1 cellular context compared by ENCODE assay signal in genomic region chr12:110079477-110080400, GRCh38.
TF ChIP-seq lines count a peak whose summit lies in the region.

No MANE protein-coding gene starts in this region.

TF ChIP-seq in K562, 482 proteins besides CTCF, POLR2A, EP300 and RAD21 (continued from another document and continues in another):
- TF ChIP-seq RNF219 (CRISPR knock-in tag; IDR thresholded peaks at IDR 0.05) (0 out of 2 replicates have a peak, but pooled peaks have one; percentile 3), KHSRP (IDR thresholded peaks at IDR 0.05) (no peak), SAFB (IDR thresholded peaks at IDR 0.05; ENCODE audit: borderline replicate concordance, low read depth, low read length) (no peak), ZNF274 (IDR thresholded peaks at IDR 0.05; ENCODE audit: borderline replicate concordance, low read depth, low read length) (no peak), ZKSCAN1 (IDR thresholded peaks at IDR 0.05; ENCODE audit: low read depth, low read length) (no peak), RBBP5 (IDR thresholded peaks at IDR 0.05; ENCODE audit: borderline replicate concordance, insufficient read depth, low read length, poor library complexity, severe bottlenecking) (no peak), NR1H2 (CRISPR knock-in tag; IDR thresholded peaks at IDR 0.05) (no peak), SP2 (IDR thresholded peaks at IDR 0.05; ENCODE audit: extremely low read depth, low read depth, low read length, poor library complexity, severe bottlenecking) (no peak), NR2C1 (IDR thresholded peaks at IDR 0.05) (no peak; the same call in 1 of the 2 replicates), NR2C1 (tag; IDR thresholded peaks at IDR 0.05) (peak; percentile 77), LARP7 (IDR thresholded peaks at IDR 0.05) (no peak), PHTF2 (CRISPR knock-in tag; IDR thresholded peaks at IDR 0.05) (no peak), SMAD3 (CRISPR knock-in tag; conservative IDR thresholded peaks at IDR 0.05) (no peak), ZNF41 (CRISPR knock-in tag; conservative IDR thresholded peaks at IDR 0.05) (peak; percentile 65; the same call in 1 of the 2 replicates), KDM5B (IDR thresholded peaks at IDR 0.05; ENCODE audit: insufficient replicate concordance, low read depth, low read length) (no peak), ZSCAN29 (IDR thresholded peaks at IDR 0.05) (no peak), CHD2 (IDR thresholded peaks at IDR 0.05; ENCODE audit: low read depth, low read length) (peak; percentile 44; the same call in 1 of the 2 replicates), TSC22D4 (tag; IDR thresholded peaks at IDR 0.05) (no peak), FOSL1 (tag; conservative IDR thresholded peaks at IDR 0.05) (peak; percentile 40), NCOA1 (IDR thresholded peaks at IDR 0.05; ENCODE audit: low read depth) (no peak), ZZZ3 (IDR thresholded peaks at IDR 0.05) (no peak), TFE3 (CRISPR knock-in tag; IDR thresholded peaks at IDR 0.05) (no peak), ZNF780A (CRISPR knock-in tag; IDR thresholded peaks at IDR 0.05) (no peak), PBX2 (CRISPR knock-in tag; IDR thresholded peaks at IDR 0.05; ENCODE audit: low read depth) (no peak), PBX2 (tag; conservative IDR thresholded peaks at IDR 0.05; ENCODE audit: low read depth) (0 out of 2 replicates have a peak, but pooled peaks have one; percentile 41), CBX1 (IDR thresholded peaks at IDR 0.05; ENCODE audit: low read depth) (no peak), CBX8 (IDR thresholded peaks at IDR 0.05; ENCODE audit: borderline replicate concordance, extremely low read depth, low read depth, low read length, poor library complexity, severe bottlenecking) (no peak), TEAD2 (tag; IDR thresholded peaks at IDR 0.05) (0 out of 2 replicates have a peak, but pooled peaks have one; percentile 50), SIRT6 (IDR thresholded peaks at IDR 0.05; ENCODE audit: low read depth, low read length) (no peak), FOXP1 (CRISPR knock-in tag; IDR thresholded peaks at IDR 0.05) (no peak; the same call in 1 of the 2 replicates), JUNB (CRISPR knock-in tag; conservative IDR thresholded peaks at IDR 0.05) (no peak), PHF20 (IDR thresholded peaks at IDR 0.05; ENCODE audit: partially characterized antibody) (peak; percentile 70), ZNF586 (CRISPR knock-in tag; conservative IDR thresholded peaks at IDR 0.05) (no peak), PRPF4 (IDR thresholded peaks at IDR 0.05; ENCODE audit: insufficient read depth, low read depth, low read length, poor library complexity, severe bottlenecking) (no peak), ARID2 (IDR thresholded peaks at IDR 0.05) (no peak), RUNX1 (IDR thresholded peaks at IDR 0.05; ENCODE audit: low read depth) (no peak), ZNF584 (CRISPR knock-in tag; IDR thresholded peaks at IDR 0.05; ENCODE audit: low read depth) (peak; percentile 98), FOXA1 (IDR thresholded peaks at IDR 0.05; ENCODE audit: borderline replicate concordance) (no peak), MEIS2 (IDR thresholded peaks at IDR 0.05; ENCODE audit: partially characterized antibody) (no peak)
- TF ChIP-seq, protein P1, sequence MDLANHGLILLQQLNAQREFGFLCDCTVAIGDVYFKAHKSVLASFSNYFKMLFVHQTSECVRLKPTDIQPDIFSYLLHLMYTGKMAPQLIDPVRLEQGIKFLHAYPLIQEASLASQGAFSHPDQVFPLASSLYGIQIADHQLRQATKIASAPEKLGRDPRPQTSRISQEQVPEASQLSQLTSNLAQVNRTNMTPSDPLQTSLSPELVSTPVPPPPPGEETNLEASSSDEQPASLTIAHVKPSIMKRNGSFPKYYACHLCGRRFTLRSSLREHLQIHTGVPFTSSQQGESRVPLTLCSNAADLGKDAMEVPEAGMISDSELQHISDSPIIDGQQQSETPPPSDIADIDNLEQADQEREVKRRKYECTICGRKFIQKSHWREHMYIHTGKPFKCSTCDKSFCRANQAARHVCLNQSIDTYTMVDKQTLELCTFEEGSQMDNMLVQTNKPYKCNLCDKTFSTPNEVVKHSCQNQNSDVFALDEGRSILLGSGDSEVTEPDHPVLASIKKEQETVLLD (IDR thresholded peaks at IDR 0.05): no peak
- TF ChIP-seq, protein P2, sequence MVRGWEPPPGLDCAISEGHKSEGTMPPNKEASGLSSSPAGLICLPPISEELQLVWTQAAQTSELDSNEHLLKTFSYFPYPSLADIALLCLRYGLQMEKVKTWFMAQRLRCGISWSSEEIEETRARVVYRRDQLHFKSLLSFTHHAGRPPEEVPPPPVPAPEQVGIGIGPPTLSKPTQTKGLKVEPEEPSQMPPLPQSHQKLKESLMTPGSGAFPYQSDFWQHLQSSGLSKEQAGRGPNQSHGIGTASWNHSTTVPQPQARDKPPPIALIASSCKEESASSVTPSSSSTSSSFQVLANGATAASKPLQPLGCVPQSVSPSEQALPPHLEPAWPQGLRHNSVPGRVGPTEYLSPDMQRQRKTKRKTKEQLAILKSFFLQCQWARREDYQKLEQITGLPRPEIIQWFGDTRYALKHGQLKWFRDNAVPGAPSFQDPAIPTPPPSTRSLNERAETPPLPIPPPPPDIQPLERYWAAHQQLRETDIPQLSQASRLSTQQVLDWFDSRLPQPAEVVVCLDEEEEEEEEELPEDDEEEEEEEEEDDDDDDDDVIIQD (CRISPR knock-in tag; IDR thresholded peaks at IDR 0.05): peak; percentile 81; the same call in 1 of the 2 replicates
- TF ChIP-seq, protein P3, sequence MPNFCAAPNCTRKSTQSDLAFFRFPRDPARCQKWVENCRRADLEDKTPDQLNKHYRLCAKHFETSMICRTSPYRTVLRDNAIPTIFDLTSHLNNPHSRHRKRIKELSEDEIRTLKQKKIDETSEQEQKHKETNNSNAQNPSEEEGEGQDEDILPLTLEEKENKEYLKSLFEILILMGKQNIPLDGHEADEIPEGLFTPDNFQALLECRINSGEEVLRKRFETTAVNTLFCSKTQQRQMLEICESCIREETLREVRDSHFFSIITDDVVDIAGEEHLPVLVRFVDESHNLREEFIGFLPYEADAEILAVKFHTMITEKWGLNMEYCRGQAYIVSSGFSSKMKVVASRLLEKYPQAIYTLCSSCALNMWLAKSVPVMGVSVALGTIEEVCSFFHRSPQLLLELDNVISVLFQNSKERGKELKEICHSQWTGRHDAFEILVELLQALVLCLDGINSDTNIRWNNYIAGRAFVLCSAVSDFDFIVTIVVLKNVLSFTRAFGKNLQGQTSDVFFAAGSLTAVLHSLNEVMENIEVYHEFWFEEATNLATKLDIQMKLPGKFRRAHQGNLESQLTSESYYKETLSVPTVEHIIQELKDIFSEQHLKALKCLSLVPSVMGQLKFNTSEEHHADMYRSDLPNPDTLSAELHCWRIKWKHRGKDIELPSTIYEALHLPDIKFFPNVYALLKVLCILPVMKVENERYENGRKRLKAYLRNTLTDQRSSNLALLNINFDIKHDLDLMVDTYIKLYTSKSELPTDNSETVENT (CRISPR knock-in tag; IDR thresholded peaks at IDR 0.05): no peak
- TF ChIP-seq, protein P4, sequence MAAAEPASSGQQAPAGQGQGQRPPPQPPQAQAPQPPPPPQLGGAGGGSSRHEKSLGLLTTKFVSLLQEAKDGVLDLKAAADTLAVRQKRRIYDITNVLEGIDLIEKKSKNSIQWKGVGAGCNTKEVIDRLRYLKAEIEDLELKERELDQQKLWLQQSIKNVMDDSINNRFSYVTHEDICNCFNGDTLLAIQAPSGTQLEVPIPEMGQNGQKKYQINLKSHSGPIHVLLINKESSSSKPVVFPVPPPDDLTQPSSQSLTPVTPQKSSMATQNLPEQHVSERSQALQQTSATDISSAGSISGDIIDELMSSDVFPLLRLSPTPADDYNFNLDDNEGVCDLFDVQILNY (CRISPR knock-in tag; IDR thresholded peaks at IDR 0.05): no peak
- TF ChIP-seq, protein P5, sequence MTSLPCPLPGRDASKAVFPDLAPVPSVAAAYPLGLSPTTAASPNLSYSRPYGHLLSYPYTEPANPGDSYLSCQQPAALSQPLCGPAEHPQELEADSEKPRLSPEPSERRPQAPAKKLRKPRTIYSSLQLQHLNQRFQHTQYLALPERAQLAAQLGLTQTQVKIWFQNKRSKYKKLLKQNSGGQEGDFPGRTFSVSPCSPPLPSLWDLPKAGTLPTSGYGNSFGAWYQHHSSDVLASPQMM (CRISPR knock-in tag; IDR thresholded peaks at IDR 0.05): no peak
- TF ChIP-seq, protein P6, sequence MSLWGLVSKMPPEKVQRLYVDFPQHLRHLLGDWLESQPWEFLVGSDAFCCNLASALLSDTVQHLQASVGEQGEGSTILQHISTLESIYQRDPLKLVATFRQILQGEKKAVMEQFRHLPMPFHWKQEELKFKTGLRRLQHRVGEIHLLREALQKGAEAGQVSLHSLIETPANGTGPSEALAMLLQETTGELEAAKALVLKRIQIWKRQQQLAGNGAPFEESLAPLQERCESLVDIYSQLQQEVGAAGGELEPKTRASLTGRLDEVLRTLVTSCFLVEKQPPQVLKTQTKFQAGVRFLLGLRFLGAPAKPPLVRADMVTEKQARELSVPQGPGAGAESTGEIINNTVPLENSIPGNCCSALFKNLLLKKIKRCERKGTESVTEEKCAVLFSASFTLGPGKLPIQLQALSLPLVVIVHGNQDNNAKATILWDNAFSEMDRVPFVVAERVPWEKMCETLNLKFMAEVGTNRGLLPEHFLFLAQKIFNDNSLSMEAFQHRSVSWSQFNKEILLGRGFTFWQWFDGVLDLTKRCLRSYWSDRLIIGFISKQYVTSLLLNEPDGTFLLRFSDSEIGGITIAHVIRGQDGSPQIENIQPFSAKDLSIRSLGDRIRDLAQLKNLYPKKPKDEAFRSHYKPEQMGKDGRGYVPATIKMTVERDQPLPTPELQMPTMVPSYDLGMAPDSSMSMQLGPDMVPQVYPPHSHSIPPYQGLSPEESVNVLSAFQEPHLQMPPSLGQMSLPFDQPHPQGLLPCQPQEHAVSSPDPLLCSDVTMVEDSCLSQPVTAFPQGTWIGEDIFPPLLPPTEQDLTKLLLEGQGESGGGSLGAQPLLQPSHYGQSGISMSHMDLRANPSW (CRISPR knock-in tag; IDR thresholded peaks at IDR 0.05): no peak
- TF ChIP-seq, protein P7, sequence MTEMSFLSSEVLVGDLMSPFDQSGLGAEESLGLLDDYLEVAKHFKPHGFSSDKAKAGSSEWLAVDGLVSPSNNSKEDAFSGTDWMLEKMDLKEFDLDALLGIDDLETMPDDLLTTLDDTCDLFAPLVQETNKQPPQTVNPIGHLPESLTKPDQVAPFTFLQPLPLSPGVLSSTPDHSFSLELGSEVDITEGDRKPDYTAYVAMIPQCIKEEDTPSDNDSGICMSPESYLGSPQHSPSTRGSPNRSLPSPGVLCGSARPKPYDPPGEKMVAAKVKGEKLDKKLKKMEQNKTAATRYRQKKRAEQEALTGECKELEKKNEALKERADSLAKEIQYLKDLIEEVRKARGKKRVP (CRISPR knock-in tag; IDR thresholded peaks at IDR 0.05): peak; percentile 58; the same call in 1 of the 2 replicates
- TF ChIP-seq, protein P8, sequence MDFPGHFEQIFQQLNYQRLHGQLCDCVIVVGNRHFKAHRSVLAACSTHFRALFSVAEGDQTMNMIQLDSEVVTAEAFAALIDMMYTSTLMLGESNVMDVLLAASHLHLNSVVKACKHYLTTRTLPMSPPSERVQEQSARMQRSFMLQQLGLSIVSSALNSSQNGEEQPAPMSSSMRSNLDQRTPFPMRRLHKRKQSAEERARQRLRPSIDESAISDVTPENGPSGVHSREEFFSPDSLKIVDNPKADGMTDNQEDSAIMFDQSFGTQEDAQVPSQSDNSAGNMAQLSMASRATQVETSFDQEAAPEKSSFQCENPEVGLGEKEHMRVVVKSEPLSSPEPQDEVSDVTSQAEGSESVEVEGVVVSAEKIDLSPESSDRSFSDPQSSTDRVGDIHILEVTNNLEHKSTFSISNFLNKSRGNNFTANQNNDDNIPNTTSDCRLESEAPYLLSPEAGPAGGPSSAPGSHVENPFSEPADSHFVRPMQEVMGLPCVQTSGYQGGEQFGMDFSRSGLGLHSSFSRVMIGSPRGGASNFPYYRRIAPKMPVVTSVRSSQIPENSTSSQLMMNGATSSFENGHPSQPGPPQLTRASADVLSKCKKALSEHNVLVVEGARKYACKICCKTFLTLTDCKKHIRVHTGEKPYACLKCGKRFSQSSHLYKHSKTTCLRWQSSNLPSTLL (IDR thresholded peaks at IDR 0.05): no peak
